Comparison of ENCODE assay signal across 1 cellular context in genomic region chr9:7790819-7791182, GRCh38.
TF ChIP-seq lines count a peak whose summit lies in the region.

No MANE protein-coding gene starts in this region.

TF ChIP-seq in GM23338, 12 proteins besides CTCF, POLR2A, EP300 and RAD21 (continued from another document):
- TF ChIP-seq POLR2AphosphoS5 (IDR thresholded peaks at IDR 0.05; ENCODE audit: low read depth), result 0 out of 2 replicates have a peak, but pooled peaks have one; percentile 29
- TF ChIP-seq, protein P1, sequence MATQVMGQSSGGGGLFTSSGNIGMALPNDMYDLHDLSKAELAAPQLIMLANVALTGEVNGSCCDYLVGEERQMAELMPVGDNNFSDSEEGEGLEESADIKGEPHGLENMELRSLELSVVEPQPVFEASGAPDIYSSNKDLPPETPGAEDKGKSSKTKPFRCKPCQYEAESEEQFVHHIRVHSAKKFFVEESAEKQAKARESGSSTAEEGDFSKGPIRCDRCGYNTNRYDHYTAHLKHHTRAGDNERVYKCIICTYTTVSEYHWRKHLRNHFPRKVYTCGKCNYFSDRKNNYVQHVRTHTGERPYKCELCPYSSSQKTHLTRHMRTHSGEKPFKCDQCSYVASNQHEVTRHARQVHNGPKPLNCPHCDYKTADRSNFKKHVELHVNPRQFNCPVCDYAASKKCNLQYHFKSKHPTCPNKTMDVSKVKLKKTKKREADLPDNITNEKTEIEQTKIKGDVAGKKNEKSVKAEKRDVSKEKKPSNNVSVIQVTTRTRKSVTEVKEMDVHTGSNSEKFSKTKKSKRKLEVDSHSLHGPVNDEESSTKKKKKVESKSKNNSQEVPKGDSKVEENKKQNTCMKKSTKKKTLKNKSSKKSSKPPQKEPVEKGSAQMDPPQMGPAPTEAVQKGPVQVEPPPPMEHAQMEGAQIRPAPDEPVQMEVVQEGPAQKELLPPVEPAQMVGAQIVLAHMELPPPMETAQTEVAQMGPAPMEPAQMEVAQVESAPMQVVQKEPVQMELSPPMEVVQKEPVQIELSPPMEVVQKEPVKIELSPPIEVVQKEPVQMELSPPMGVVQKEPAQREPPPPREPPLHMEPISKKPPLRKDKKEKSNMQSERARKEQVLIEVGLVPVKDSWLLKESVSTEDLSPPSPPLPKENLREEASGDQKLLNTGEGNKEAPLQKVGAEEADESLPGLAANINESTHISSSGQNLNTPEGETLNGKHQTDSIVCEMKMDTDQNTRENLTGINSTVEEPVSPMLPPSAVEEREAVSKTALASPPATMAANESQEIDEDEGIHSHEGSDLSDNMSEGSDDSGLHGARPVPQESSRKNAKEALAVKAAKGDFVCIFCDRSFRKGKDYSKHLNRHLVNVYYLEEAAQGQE (IDR thresholded peaks at IDR 0.05; ENCODE audit: unreplicated experiment), result no peak
